10 cellular contexts compared by ENCODE assay signal in genomic region chr12:68237068-68237467, GRCh38. TPM values are rescaled to one million over a fixed set of nuclear protein-coding genes. Genes with fewer than 3 reads are reported as not detected.
DNase-seq lines count a peak whose midpoint lies in the region; ATAC-seq, FAIRE-seq and TF ChIP-seq lines count a peak whose summit lies in the region.
"Had no signal": no experiment of that assay in that cellular context is flagged by ENCODE, and none has a peak within 500 bp of the region (broad histone marks: within the 10 kb centered on the region; RNA-seq: fewer than 3 reads in every experiment).

No MANE protein-coding gene starts in this region.

- no peak for FAIRE-seq in pancreas (lab: Jason Lieb, UNC)

- H3K9me2 ChIP-seq in MM.1S (replicated peaks; ENCODE audit: insufficient read depth, low read length) = no peaks in the 10 kb centered on the region

- H4K20me1 ChIP-seq in DND-41 (ENCODE audit: insufficient read depth, low read length) = no peaks in the 10 kb centered on the region
- H4K20me1 ChIP-seq in MM.1S (ENCODE audit: insufficient read depth, low read length) = no peaks in the 10 kb centered on the region

- H3K9ac ChIP-seq in DND-41 (ENCODE audit: low read depth, low read length) = peak overlapping the region; percentile 50
- H3K9ac ChIP-seq in MM.1S (ENCODE audit: low read length) = peak overlapping the region; percentile 32; the same call in 1 of the 2 replicates

- H3F3A ChIP-seq in MM.1S (ENCODE audit: insufficient read depth, low read length) = peaks cover 10% of the 10 kb centered on the region

- H2AFZ ChIP-seq in DND-41 (ENCODE audit: low read depth, low read length) = peak overlapping the region; percentile 90
- H2AFZ ChIP-seq in MM.1S (ENCODE audit: low read length) = peak overlapping the region; percentile 81

- H3K27ac ChIP-seq in DND-41 (ENCODE audit: low read length) (peak overlapping the region; percentile 70), MM.1S (ENCODE audit: low read length) (peak overlapping the region; percentile 38; the same call in 1 of the 2 replicates), breast epithelium (peak overlapping the region; percentile 1 to 13), pancreas (peak overlapping the region; percentile 9 to 53 (median 29))

- ATAC-seq in DND-41 (ENCODE audit: insufficient read depth, low read depth) (no peak), pancreas (peak; percentile 7 to 23 (median 20)), HG03039 (IDR thresholded peaks at IDR 0.05; ENCODE audit: unreplicated experiment) (no peak)

- H3K9me3 ChIP-seq in DND-41 (ENCODE audit: insufficient read depth, low read length, severe bottlenecking) (no peaks in the 10 kb centered on the region), MM.1S (replicated peaks; ENCODE audit: insufficient read depth, low read length) (no peaks in the 10 kb centered on the region), breast epithelium (no peaks in the 10 kb centered on the region), pancreas (no peaks in the 10 kb centered on the region)

- TF ChIP-seq POLR2A in breast epithelium (IDR thresholded peaks at IDR 0.05) = no peak

- H3K4me3 ChIP-seq in DND-41 (ENCODE audit: low read depth in 1 of 2, low read length in 2 of 2) (peak overlapping the region in 1 of 2 experiments; percentile 48; a peak in 2 of 4 replicates), MM.1S (ENCODE audit: low read length) (peak overlapping the region; percentile 60), breast epithelium (peak overlapping the region; percentile 34 to 50 (median 43)), pancreas (peak overlapping the region in 2 of 4 donors; percentile 25 to 35)

- H3K4me2 ChIP-seq in DND-41 (ENCODE audit: insufficient read depth, low read length) (peak overlapping the region; percentile 77), MM.1S (ENCODE audit: low read depth, low read length) (peak overlapping the region; percentile 98)

- intact Hi-C loops in breast epithelium (cut with DNase I; ENCODE audit: low total_unique reads) = no loop called here
- intact Hi-C loops in pancreas (cut with DNase I) = no loop called here

- H3K27me3 ChIP-seq in DND-41 (ENCODE audit: insufficient read depth, low read length, poor library complexity) (no peaks in the 10 kb centered on the region), MM.1S (replicated peaks; ENCODE audit: insufficient read depth, low read length) (no peaks in the 10 kb centered on the region), breast epithelium (no peaks in the 10 kb centered on the region), pancreas (no peaks in the 10 kb centered on the region)

- H3K79me2 ChIP-seq in DND-41 (ENCODE audit: insufficient read depth, low read length) (no peaks in the 10 kb centered on the region), MM.1S (ENCODE audit: low read length) (no peaks in the 10 kb centered on the region)

- WGBS in pancreas, 2 donors = 78 to 90% methylated on average over 2 of the region's 2 CpGs

- no peak for DNase-seq in DND-41
- DNase-seq in MM.1S = no peak
- DNase-seq in breast epithelium (ENCODE audit: low spot score in 2 of 2) = no peak
- DNase-seq in pancreas = no peak
- DNase-seq in HK-2 (ENCODE audit: unreplicated experiment) = no peak
- no peak for DNase-seq in SHP77 (lab: John Stamatoyannopoulos, UW)
- no peak for DNase-seq in NCI-H1694 treated with DMSO at 0.1 percent for 48 hours (lab: John Stamatoyannopoulos, UW)
- DNase-seq: activated CD4-positive, CD25-positive, alpha-beta regulatory T cell treated with anti-CD3 and anti-CD28 coated beads, Interleukin-2, amount 50 U/mL, for 72 hours had no signal

- peak; percentile 19 for TF ChIP-seq CTCF in DND-41 (IDR thresholded peaks at IDR 0.05; ENCODE audit: borderline replicate concordance, extremely low read depth, low read length, poor library complexity, severe bottlenecking)
- TF ChIP-seq CTCF in MM.1S (IDR thresholded peaks at IDR 0.05; ENCODE audit: low read length) = peak; percentile 25
- no peak for TF ChIP-seq CTCF in breast epithelium (IDR thresholded peaks at IDR 0.05)
- no peak for TF ChIP-seq CTCF in pancreas (IDR thresholded peaks at IDR 0.05)

- H3K4me1 ChIP-seq in DND-41 (ENCODE audit: insufficient read depth, low read length) = peaks cover 36% of the 10 kb centered on the region
- peaks cover 28% of the 10 kb centered on the region for H3K4me1 ChIP-seq in MM.1S (ENCODE audit: low read length)
- no peaks in the 10 kb centered on the region for H3K4me1 ChIP-seq in breast epithelium
- peaks cover 0 to 6% (median 0%) of the 10 kb centered on the region in 3 donors for H3K4me1 ChIP-seq in pancreas

- H3K36me3 ChIP-seq in DND-41 (ENCODE audit: insufficient read depth, low read length) (no peaks in the 10 kb centered on the region), MM.1S (replicated peaks; ENCODE audit: insufficient read depth, low read length) (no peaks in the 10 kb centered on the region), breast epithelium (no peaks in the 10 kb centered on the region), pancreas (no peaks in the 10 kb centered on the region)

RNA-seq across cellular contexts. Expression of gene IL26, which starts 11.5 kb away (rescaled TPM):
- not detected for total RNA-seq in breast epithelium
- not detected for total RNA-seq in pancreas
- polyA plus RNA-seq in pancreas = not detected
- total RNA-seq: urinary bladder had no signal

RNA-seq across cellular contexts. Expression of gene IL22, which starts 16.3 kb away (rescaled TPM):
- not detected for total RNA-seq in breast epithelium
- total RNA-seq in pancreas = not detected
- not detected for polyA plus RNA-seq in pancreas
- total RNA-seq: urinary bladder had no signal
- polyA plus RNA-seq: urinary bladder had no signal

Comparison
In these comparisons a context has a peak if more than half of its experiments do, and no peak if none do; other contexts are left out.
1. ATAC-seq: peak in pancreas (4 of 4); none in DND-41 (single experiment) and HG03039 (single experiment).
2. H3K27ac ChIP-seq: peak in every context shown above with its lines; median percentile 70 in DND-41; 38 in MM.1S; 29 in pancreas; 7 in breast epithelium.
3. CTCF ChIP-seq: peak in DND-41 (single experiment) and MM.1S (single experiment); none in breast epithelium (0 of 3) and pancreas (0 of 4).